In the genomic region with DNA sequence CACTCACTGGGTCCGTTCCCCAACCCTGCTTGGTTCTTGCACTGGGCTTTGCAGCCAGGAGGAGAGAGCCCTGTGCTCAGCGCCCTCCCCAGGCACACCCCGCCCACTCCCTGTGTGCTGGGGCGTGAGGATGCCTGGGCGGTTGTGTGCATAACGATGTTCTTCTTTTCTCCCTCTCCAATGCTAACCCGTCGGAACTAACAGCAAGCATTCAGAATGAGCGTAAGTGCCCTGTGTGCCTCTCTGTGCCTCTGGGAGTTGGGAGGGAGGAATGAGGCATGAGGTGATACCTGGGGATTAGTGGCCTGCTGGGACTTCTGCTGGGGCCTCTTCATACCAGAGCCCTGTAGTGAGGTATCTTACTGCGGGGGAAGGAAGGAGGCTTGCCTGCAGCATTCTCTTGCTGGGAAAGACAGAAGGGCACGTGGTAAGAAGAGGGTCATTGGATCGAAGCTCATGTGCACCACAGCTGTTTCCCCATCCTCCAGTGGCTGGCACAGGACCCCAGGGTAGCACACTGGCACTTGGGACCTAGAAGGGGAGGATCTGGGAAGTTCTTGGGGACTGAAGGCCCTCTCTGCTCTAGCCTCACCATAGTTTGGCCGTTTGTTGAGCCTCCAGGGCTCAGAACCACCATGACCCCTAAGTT, we compare ENCODE assay signal across 19 cellular contexts.
"Had no signal": no experiment of that assay in that cellular context is flagged by ENCODE, and none has a peak within 500 bp of the region (broad histone marks: within the 10 kb centered on the region; RNA-seq: fewer than 3 reads in every experiment).

No MANE protein-coding gene starts in this region.

- H3K36me3 Mint-ChIP-seq: activated CD8-positive, alpha-beta memory T cell treated with anti-CD3 and anti-CD28 coated beads, Interleukin-2, amount 10 ng/mL, durations not matched to agents 7 days and 5 days; T-cell had no signal

- H3K9me3 ChIP-seq: body of pancreas, heart left ventricle, tibial artery, uterus had no signal

- DNase-seq: activated CD4-positive, alpha-beta T cell treated with anti-CD3 and anti-CD28 coated beads for 1 hour; activated CD4-positive, alpha-beta T cell treated with anti-CD3 and anti-CD28 coated beads, Interleukin-2, amount 50 U/mL, for 48 hours; activated CD8-positive, alpha-beta memory T cell treated with anti-CD3 and anti-CD28 coated beads, Interleukin-2, amount 10 ng/mL, durations not matched to agents 7 days and 5 days; activated effector memory CD4-positive, alpha-beta T cell treated with Interleukin-2 at 50 U/mL for 16 hours; activated naive CD4-positive, alpha-beta T cell treated with anti-CD3 and anti-CD28 coated beads, Interleukin-2, amount 50 U/mL, for 16 hours; activated T-cell treated with anti-CD3 and anti-CD28 coated beads, Interleukin-2, amount 50 U/mL, for 24 hours; body of pancreas; dermis blood vessel endothelial cell; heart left ventricle; midbrain; stimulated activated CD4-positive, alpha-beta T cell treated with anti-CD3 and anti-CD28 coated beads, Interleukin-12 subunit alpha, Interleukin-12 subunit beta, amount 100 ng/mL, for 4 hours; stimulated activated CD4-positive, alpha-beta T cell treated with anti-CD3 and anti-CD28 coated beads, Interleukin-2, amount 100 ng/mL, for 24 hours; T-cell; T-helper 9 cell; tibial artery; uterus had no signal

- H3K27me3 ChIP-seq: body of pancreas, heart left ventricle, tibial artery, uterus had no signal

- H3K27ac ChIP-seq: body of pancreas, heart left ventricle, tibial artery, uterus had no signal

- ATAC-seq: activated CD8-positive, alpha-beta memory T cell treated with anti-CD3 and anti-CD28 coated beads, Interleukin-2, amount 10 ng/mL, durations not matched to agents 7 days and 5 days; body of pancreas; heart left ventricle; T-cell had no signal

- H3K4me3 ChIP-seq: body of pancreas, heart left ventricle, lung, tibial artery, uterus had no signal

- H3K27ac Mint-ChIP-seq: activated CD8-positive, alpha-beta memory T cell treated with anti-CD3 and anti-CD28 coated beads, Interleukin-2, amount 10 ng/mL, durations not matched to agents 7 days and 5 days; activated T-cell treated with anti-CD3 and anti-CD28 coated beads, Interleukin-2, amount 50 U/mL, for 24 hours; T-cell had no signal

- H3K9me3 Mint-ChIP-seq: activated T-cell treated with anti-CD3 and anti-CD28 coated beads, Interleukin-2, amount 50 U/mL, for 24 hours; T-cell had no signal

- FAIRE-seq: frontal cortex, islet of Langerhans had no signal

- H3K4me3 Mint-ChIP-seq: activated CD8-positive, alpha-beta memory T cell treated with anti-CD3 and anti-CD28 coated beads, Interleukin-2, amount 10 ng/mL, durations not matched to agents 7 days and 5 days; activated T-cell treated with anti-CD3 and anti-CD28 coated beads, Interleukin-2, amount 50 U/mL, for 24 hours; T-cell had no signal

- H3K4me1 ChIP-seq: body of pancreas, tibial artery, uterus had no signal

- H3K4me1 Mint-ChIP-seq: T-cell had no signal

- H3K36me3 ChIP-seq: uterus had no signal
